ENCODE assay signal across 23 cellular contexts in the genomic region with DNA sequence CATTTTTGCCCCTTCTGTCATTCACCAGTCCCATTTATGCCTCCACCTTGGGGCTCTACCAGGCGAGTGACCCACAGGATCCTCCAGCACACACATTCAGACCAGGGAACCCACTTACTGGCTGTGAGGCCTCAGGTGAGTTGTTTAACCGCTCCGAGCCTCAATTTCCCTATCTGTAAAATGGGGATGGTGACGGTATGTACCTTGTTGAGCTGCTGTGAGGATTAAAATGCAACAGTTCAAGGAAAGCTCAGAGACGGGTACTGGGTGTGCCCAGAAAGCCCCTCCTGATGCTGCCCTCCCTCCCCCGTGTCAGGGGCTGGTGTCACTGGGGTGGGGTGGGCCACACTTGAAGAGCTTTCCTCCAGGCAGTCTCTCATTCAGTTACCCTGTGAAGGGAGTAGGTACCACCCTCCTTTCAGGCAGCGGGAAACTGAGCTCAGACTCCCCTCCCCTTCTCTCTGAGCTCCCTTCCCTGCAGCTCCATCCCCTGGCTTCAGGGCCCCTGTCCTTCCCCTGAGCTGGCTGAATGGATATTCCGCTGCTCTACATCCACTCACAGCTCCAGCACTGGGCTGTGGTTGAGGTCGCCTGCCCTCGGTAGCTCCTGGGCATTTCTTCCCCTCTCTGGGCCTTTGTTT. TPM values are rescaled to one million over a fixed set of nuclear protein-coding genes. Genes with fewer than 3 reads are reported as not detected.
DNase-seq lines count a peak whose midpoint lies in the region; ATAC-seq, FAIRE-seq and TF ChIP-seq lines count a peak whose summit lies in the region.
"Had no signal": no experiment of that assay in that cellular context is flagged by ENCODE, and none has a peak within 500 bp of the region (broad histone marks: within the 10 kb centered on the region; RNA-seq: fewer than 3 reads in every experiment).

No MANE protein-coding gene starts in this region.

- H3K4me2 ChIP-seq in BLaER1 treated with 17β-estradiol and CSF1 and Interleukin-3, amounts not matched to agents 10 nM and 100 nM = peak overlapping the region in 9 of 11 experiments; percentile 40 to 98 (median 93); a peak in 17 of 22 replicates
- no peak overlapping the region; a peak in 1 of 4 replicates for H3K4me2 ChIP-seq in H1 (ENCODE audit: insufficient read depth in 1 of 2, low read depth in 2 of 2, low read length in 2 of 2)

- peaks cover 0 to 11% (median 0%) of the 10 kb centered on the region in 11 experiments; a peak in 2 of 22 replicates for H3K9me3 ChIP-seq in BLaER1 treated with 17β-estradiol and CSF1 and Interleukin-3, amounts not matched to agents 10 nM and 100 nM (replicated peaks in 1 of 11)
- no peaks in the 10 kb centered on the region for H3K9me3 ChIP-seq in Peyer's patch
- no peaks in the 10 kb centered on the region for H3K9me3 ChIP-seq in H1 (ENCODE audit: insufficient read depth in 2 of 2, low read depth in 1 of 2, low read length in 1 of 2)
- no peaks in the 10 kb centered on the region for H3K9me3 ChIP-seq in pancreas
- H3K9me3 ChIP-seq: ascending aorta, Caco-2 had no signal

- CTCF ChIA-PET in H1 (lab: Charles Lee; ENCODE audit: partially characterized antibody) = interaction anchor here (0.5 to 5.6 kb wide), 12 partner anchors 8 to 276 kb away, joined by 3 to 37 read pairs (median 4); no protein-coding TSS in a partner anchor

- no peak overlapping the region for H3K4ac ChIP-seq in H1 (replicated peaks; ENCODE audit: insufficient read length, low read depth, low read length)

- no peak for DNase-seq in Peyer's patch
- DNase-seq in H1 (ENCODE audit: low read depth in 1 of 2, low spot score in 2 of 2) = no peak
- no peak for DNase-seq in pancreas
- no peak for DNase-seq in SKM-1 (lab: John Stamatoyannopoulos, UW; ENCODE audit: unreplicated experiment)
- no peak for DNase-seq in stimulated activated naive CD4-positive, alpha-beta T cell (lab: John Stamatoyannopoulos, UW)
- DNase-seq in head of caudate nucleus = no peak
- DNase-seq: activated CD8-positive, alpha-beta memory T cell treated with anti-CD3 and anti-CD28 coated beads, Interleukin-2, amount 50 U/mL, for 48 hours; activated naive CD4-positive, alpha-beta T cell treated with Interleukin-2 at 50 U/mL for 16 hours; Caco-2; erythroblast; naive thymus-derived CD8-positive, alpha-beta T cell; NCI-H187; NCI-H510A; SHP77 treated with DMSO at 0.1 percent for 48 hours had no signal

- no peaks in the 10 kb centered on the region for H3K27me3 ChIP-seq in BLaER1 treated with 17β-estradiol and CSF1 and Interleukin-3, amounts not matched to agents 10 nM and 100 nM
- no peaks in the 10 kb centered on the region for H3K27me3 ChIP-seq in Peyer's patch
- no peaks in the 10 kb centered on the region; a peak in 1 of 7 replicates for H3K27me3 ChIP-seq in H1 (replicated peaks in 1 of 4; ENCODE audit: control insufficient read depth in 3 of 4, extremely low read depth in 1 of 4, insufficient read depth in 3 of 4, low read length in 3 of 4)
- H3K27me3 ChIP-seq in pancreas = no peaks in the 10 kb centered on the region
- H3K27me3 ChIP-seq: ascending aorta had no signal

- no peak overlapping the region for H2BK20ac ChIP-seq in H1 (ENCODE audit: low read length)

- no peak overlapping the region for H4K8ac ChIP-seq in H1 (ENCODE audit: extremely low read depth, insufficient read depth, low read length)

- no peak for TF ChIP-seq EP300 in H1 (IDR thresholded peaks at IDR 0.05; ENCODE audit: borderline replicate concordance in 1 of 2, low read depth in 2 of 2, low read length in 2 of 2)

- H3K27ac ChIP-seq in BLaER1 treated with 17β-estradiol and CSF1 and Interleukin-3, amounts not matched to agents 10 nM and 100 nM = peak overlapping the region in 10 of 11 experiments; percentile 76 to 97 (median 88); a peak in 20 of 22 replicates
- H3K27ac ChIP-seq in Peyer's patch = peak overlapping the region in 3 of 4 donors; percentile 50 to 87 (median 82)
- no peak overlapping the region for H3K27ac ChIP-seq in H1 (ENCODE audit: low read depth, low read length)
- peak overlapping the region in 3 of 4 donors; percentile 45 to 79 (median 77) for H3K27ac ChIP-seq in pancreas
- H3K27ac ChIP-seq: ascending aorta had no signal

- no peak for ATAC-seq in pancreas
- ATAC-seq in HG02852 (IDR thresholded peaks at IDR 0.05; ENCODE audit: unreplicated experiment) = no peak
- ATAC-seq: activated CD4-positive, CD25-positive, alpha-beta regulatory T cell treated with anti-CD3 and anti-CD28 coated beads, Interleukin-2, amount 50 U/mL, for 24 hours; naive thymus-derived CD8-positive, alpha-beta T cell; stimulated activated effector memory CD8-positive, alpha-beta T cell treated with anti-CD3 and anti-CD28 coated beads, Interleukin-12 subunit alpha, Interleukin-12 subunit beta, amount 100 ng/mL, for 72 hours had no signal

- H3K36me3 ChIP-seq in BLaER1 treated with 17β-estradiol and CSF1 and Interleukin-3, amounts not matched to agents 10 nM and 100 nM = peaks cover 0 to 23% (median 0%) of the 10 kb centered on the region in 11 experiments; a peak in 4 of 22 replicates
- H3K36me3 ChIP-seq in Peyer's patch (no peaks in the 10 kb centered on the region), H1 (ENCODE audit: control insufficient read depth in 2 of 4, insufficient read depth in 4 of 4, low read length in 3 of 4) (no peaks in the 10 kb centered on the region), pancreas (no peaks in the 10 kb centered on the region)
- H3K36me3 ChIP-seq: ascending aorta had no signal

- no peak overlapping the region; the same call in 1 of the 2 replicates for H2BK15ac ChIP-seq in H1 (ENCODE audit: low read length)

- H3K4me1 ChIP-seq in BLaER1 treated with 17β-estradiol and CSF1 and Interleukin-3, amounts not matched to agents 10 nM and 100 nM = peaks cover 14 to 99% (median 85%) of the 10 kb centered on the region in 10 experiments; a peak in 18 of 20 replicates
- peaks cover 0 to 41% (median 0%) of the 10 kb centered on the region in 4 donors for H3K4me1 ChIP-seq in Peyer's patch
- H3K4me1 ChIP-seq in H1 (replicated peaks in 1 of 4; ENCODE audit: control insufficient read depth in 3 of 4, insufficient read depth in 4 of 4, low read length in 3 of 4) = peaks cover 0 to 16% (median 7%) of the 10 kb centered on the region in 4 experiments; a peak in 5 of 7 replicates
- peaks cover 0 to 17% (median 0%) of the 10 kb centered on the region in 3 donors for H3K4me1 ChIP-seq in pancreas
- H3K4me1 ChIP-seq: ascending aorta had no signal

- WGBS in H1 (ENCODE audit: extremely low coverage in 1 of 2, insufficient coverage in 1 of 2, insufficient read length in 1 of 2, insufficient replicate concordance in 2 of 2, low coverage in 1 of 2, low lambda C conversion rate in 2 of 2, missing lambda C conversion rate in 1 of 2), 2 experiments = 91% methylated on average over 9 of the region's 10 CpGs; no CpG with 5 or more reads in 1 of the 2 experiments
- WGBS in pancreas, 2 donors = 70 to 75% methylated on average over 10 of the region's 10 CpGs

- H3K79me2 ChIP-seq in H1 (ENCODE audit: control insufficient read depth in 1 of 2, insufficient read depth in 2 of 2, low read length in 2 of 2) = no peaks in the 10 kb centered on the region

- no peaks in the 10 kb centered on the region for H4K20me1 ChIP-seq in BLaER1 treated with 17β-estradiol and CSF1 and Interleukin-3, amounts not matched to agents 10 nM and 100 nM
- H4K20me1 ChIP-seq in H1 (replicated peaks in 1 of 2; ENCODE audit: control insufficient read depth in 1 of 2, insufficient read depth in 2 of 2, low read length in 2 of 2) = no peaks in the 10 kb centered on the region

- peak overlapping the region; percentile 89 for H3K18ac ChIP-seq in H1 (ENCODE audit: extremely low read depth, low read length)

- H2BK120ac ChIP-seq in H1 (replicated peaks; ENCODE audit: low read depth, low read length) = no peak overlapping the region

- peak overlapping the region in 8 of 11 experiments; percentile 18 to 89 (median 72); a peak in 13 of 22 replicates for H3K9ac ChIP-seq in BLaER1 treated with 17β-estradiol and CSF1 and Interleukin-3, amounts not matched to agents 10 nM and 100 nM
- no peak overlapping the region for H3K9ac ChIP-seq in H1 (replicated peaks in 1 of 4; ENCODE audit: extremely low read depth in 1 of 4, low read depth in 3 of 4, low read length in 3 of 4)

- FAIRE-seq in H1 (lab: Jason Lieb, UNC) (no peak), pancreas (lab: Jason Lieb, UNC) (no peak)
- FAIRE-seq: colon had no signal

- no peak for TF ChIP-seq POLR2A in Peyer's patch (IDR thresholded peaks at IDR 0.05)
- TF ChIP-seq POLR2A in H1 (IDR thresholded peaks at IDR 0.05; ENCODE audit: control extremely low read depth in 1 of 2, low read depth in 2 of 2, low read length in 2 of 2) = no peak

- no peak overlapping the region for H2AK5ac ChIP-seq in H1 (ENCODE audit: low read depth, low read length)

- peak overlapping the region in 6 of 10 experiments; percentile 2 to 66 (median 59); a peak in 11 of 20 replicates for H3K4me3 ChIP-seq in BLaER1 treated with 17β-estradiol and CSF1 and Interleukin-3, amounts not matched to agents 10 nM and 100 nM
- peak overlapping the region in 2 of 4 donors; percentile 43 to 47 for H3K4me3 ChIP-seq in Peyer's patch
- H3K4me3 ChIP-seq in H1 (ENCODE audit: extremely low read depth in 1 of 4, insufficient read depth in 2 of 4, low read depth in 3 of 4, low read length in 4 of 4) = no peak overlapping the region
- H3K4me3 ChIP-seq in pancreas = peak overlapping the region in 1 of 4 donors; percentile 31
- H3K4me3 ChIP-seq: ascending aorta, lung had no signal

- no peak for TF ChIP-seq CTCF in Peyer's patch (IDR thresholded peaks at IDR 0.05)
- no peak for TF ChIP-seq CTCF in H1 (IDR thresholded peaks at IDR 0.05; ENCODE audit: control extremely low read depth in 1 of 3, insufficient read depth in 1 of 3, low read depth in 1 of 3, low read length in 3 of 3)
- no peak for TF ChIP-seq CTCF in pancreas (IDR thresholded peaks at IDR 0.05)

- peak overlapping the region; percentile 82; the same call in 1 of the 2 replicates for H2AFZ ChIP-seq in H1 (ENCODE audit: low read length)

- no peak overlapping the region for H3K23ac ChIP-seq in H1 (ENCODE audit: insufficient read length)

- H3K23me2 ChIP-seq in H1 (ENCODE audit: low read depth, low read length) = no peaks in the 10 kb centered on the region

- no peak for TF ChIP-seq RAD21 in H1 (IDR thresholded peaks at IDR 0.05 in 1 of 2, conservative IDR thresholded peaks at IDR 0.05 in 1 of 2; ENCODE audit: low read depth in 2 of 2, low read length in 2 of 2)

- H3K56ac ChIP-seq in H1 (replicated peaks; ENCODE audit: insufficient read length, low read depth, low read length) = no peak overlapping the region

- peak overlapping the region; percentile 11; the same call in 1 of the 2 replicates for H2BK12ac ChIP-seq in H1 (ENCODE audit: low read depth, low read length)

- H4K91ac ChIP-seq in H1 (replicated peaks; ENCODE audit: insufficient read length, low read length) = no peak overlapping the region

- peak overlapping the region; percentile 30; the same call in 1 of the 2 replicates for H2BK5ac ChIP-seq in H1 (ENCODE audit: low read depth, low read length)

- no peaks in the 10 kb centered on the region for H3K79me1 ChIP-seq in H1 (ENCODE audit: low read depth, low read length)

- H3K14ac ChIP-seq in H1 (ENCODE audit: insufficient read length) = no peak overlapping the region

- no peak overlapping the region for H4K5ac ChIP-seq in H1 (ENCODE audit: insufficient read length, low read depth, low read length)

- intact Hi-C loops in pancreas (cut with DNase I) = no loop called here
- intact Hi-C loops in head of caudate nucleus (cut with DNase I) = no loop called here

- POLR2A ChIA-PET in H1 (lab: Charles Lee; ENCODE audit: partially characterized antibody) = interaction anchor here (0.7 to 2.4 kb wide), 2 partner anchors 8 to 14 kb away, joined by 3 to 6 read pairs; no protein-coding TSS in a partner anchor

RNA-seq across cellular contexts. Expression of gene SERPINA1, which starts 1.4 kb away (rescaled TPM):
- 1,000 to 10,000 TPM in 1 of 4 donors, 100 to 1,000 TPM in 3; 102 to 1,757 (median 637) TPM for total RNA-seq in Peyer's patch
- not detected in 2 replicates for total RNA-seq in H1 (2021; fragmentation: NEBNext Ultra II Directional; extraction: Animal tissue kit (Norgen Biotek cat#: 25700))
- 0.06 and 0.08 TPM in 2 replicates for polyA plus RNA-seq in H1 (2011; rRNA removed)
- polyA plus RNA-seq in H1 (2011; cell fraction: cytosol; rRNA removed) = 0.70 TPM
- polyA plus RNA-seq in H1 (2011; cell fraction: nucleus; rRNA removed) = not detected
- polyA plus RNA-seq in H1 (2012, experiment 1 of 2) = 0.15 to 0.18 TPM (median 0.16 TPM) in 3 of 4 replicates, not detected in the other
- 0.22 TPM for polyA plus RNA-seq in H1 (2012, experiment 2 of 2)
- 0.08 TPM for polyA plus RNA-seq in H1 (2013, experiment 1 of 2)
- polyA plus RNA-seq in H1 (2013, experiment 2 of 2) = 0.11 TPM
- 0.95 TPM in 1 of 2 replicates, not detected in the other for polyA minus RNA-seq in H1 (2011; rRNA and poly(A)+ RNA removed)
- polyA minus RNA-seq in H1 (2011; cell fraction: cytosol; rRNA and poly(A)+ RNA removed) = not detected
- not detected for polyA minus RNA-seq in H1 (2011; cell fraction: nucleus; rRNA and poly(A)+ RNA removed)
- 100 to 1,000 TPM in 4 of 6 donors, 10 to 100 TPM in 2; 45.0 to 328 (median 170) TPM for total RNA-seq in pancreas
- polyA plus RNA-seq in pancreas = 100 to 1,000 TPM in 1 of 2 donors, 10 to 100 TPM in 1; 45.7 to 246 TPM
- total RNA-seq: naive thymus-derived CD8-positive, alpha-beta T cell had no signal

RNA-seq across cellular contexts. Expression of gene SERPINA2, which starts 23.4 kb away (rescaled TPM):
- not detected for total RNA-seq in Peyer's patch
- not detected in 2 replicates for total RNA-seq in H1 (2021; fragmentation: NEBNext Ultra II Directional; extraction: Animal tissue kit (Norgen Biotek cat#: 25700))
- polyA plus RNA-seq in H1 (2011; rRNA removed) = not detected in 2 replicates
- not detected for polyA plus RNA-seq in H1 (2011; cell fraction: cytosol; rRNA removed)
- not detected for polyA plus RNA-seq in H1 (2011; cell fraction: nucleus; rRNA removed)
- not detected in 4 replicates for polyA plus RNA-seq in H1 (2012, experiment 1 of 2)
- not detected for polyA plus RNA-seq in H1 (2012, experiment 2 of 2)
- polyA plus RNA-seq in H1 (2013, experiment 1 of 2) = not detected
- polyA plus RNA-seq in H1 (2013, experiment 2 of 2) = not detected
- not detected in 2 replicates for polyA minus RNA-seq in H1 (2011; rRNA and poly(A)+ RNA removed)
- not detected for polyA minus RNA-seq in H1 (2011; cell fraction: cytosol; rRNA and poly(A)+ RNA removed)
- polyA minus RNA-seq in H1 (2011; cell fraction: nucleus; rRNA and poly(A)+ RNA removed) = not detected
- not detected for total RNA-seq in pancreas
- not detected for polyA plus RNA-seq in pancreas
- total RNA-seq: ascending aorta; Caco-2; lung; naive thymus-derived CD8-positive, alpha-beta T cell; posterior vena cava; T-helper 2 cell treated with Interferon-gamma antibody and Interleukin-4, amounts not matched to agents 100 ng/mL and 5 ng/mL, for 36 hours had no signal
- polyA plus RNA-seq: naive thymus-derived CD8-positive, alpha-beta T cell had no signal

Comparison
In these comparisons a context has a peak if more than half of its experiments do, and no peak if none do; other contexts are left out.
1. H3K4me2 ChIP-seq: peak in BLaER1 treated with 17β-estradiol and CSF1 and Interleukin-3, amounts not matched to agents 10 nM and 100 nM (9 of 11); none in H1 (0 of 2).
2. H3K4me3 ChIP-seq: peak in BLaER1 treated with 17β-estradiol and CSF1 and Interleukin-3, amounts not matched to agents 10 nM and 100 nM (6 of 10); none in H1 (0 of 4).
3. H3K9ac ChIP-seq: peak in BLaER1 treated with 17β-estradiol and CSF1 and Interleukin-3, amounts not matched to agents 10 nM and 100 nM (8 of 11); none in H1 (0 of 4).
4. RNA of gene SERPINA1, which starts 1.4 kb away (total RNA-seq): 102 to 1,757 TPM in Peyer's patch and 45.0 to 328 TPM in pancreas; not detected in H1; every median in the first group is over 10 times any median in the second.